In genomic region chr2:122643725-122644329, GRCh38 we compare ENCODE assay signal across 12 cellular contexts.
A peak's percentile ranks its signal among the peaks of the same experiment; 100 is the strongest.
DNase-seq lines count a peak whose midpoint lies in the region; TF ChIP-seq lines count a peak whose summit lies in the region.
"Had no signal": no experiment of that assay in that cellular context is flagged by ENCODE, and none has a peak within 500 bp of the region (broad histone marks: within the 10 kb centered on the region; RNA-seq: fewer than 3 reads in every experiment).

No MANE protein-coding gene starts in this region.

- no peaks in the 10 kb centered on the region for H3K36me3 ChIP-seq in effector memory CD4-positive, alpha-beta T cell (ENCODE audit: control insufficient read depth, insufficient read depth, low read length)
- H3K36me3 ChIP-seq in WERI-Rb-1, result no peaks in the 10 kb centered on the region
- H3K36me3 ChIP-seq: Peyer's patch had no signal

- H3K9me3 Mint-ChIP-seq in type B pancreatic cell, result no peaks in the 10 kb centered on the region
- H3K9me3 Mint-ChIP-seq: activated T-helper 1 cell treated with anti-CD3 and anti-CD28 coated beads, Interleukin-12 subunit alpha, Interleukin-12 subunit beta, Interleukin-2, Interleukin-4 antibody, amounts not matched to agents 30 ng/mL and 10 ng/mL and 1 ng/mL, durations not matched to agents 14 hours and 24 hours and 36 hours had no signal

- H3K4me1 ChIP-seq in effector memory CD4-positive, alpha-beta T cell (ENCODE audit: control insufficient read depth, insufficient read depth, low read length, poor library complexity, severe bottlenecking), result no peaks in the 10 kb centered on the region
- H3K4me1 ChIP-seq: A549, Peyer's patch had no signal

- H3K27ac ChIP-seq in epithelial cell of prostate, result peak overlapping the region; percentile 41
- no peak overlapping the region for H3K27ac ChIP-seq in effector memory CD4-positive, alpha-beta T cell (ENCODE audit: insufficient read depth, low read length, poor library complexity, severe bottlenecking)
- no peak overlapping the region for H3K27ac ChIP-seq in WERI-Rb-1
- H3K27ac ChIP-seq: A549, Peyer's patch had no signal

- peaks cover 18% of the 10 kb centered on the region for H3K4me1 Mint-ChIP-seq in type B pancreatic cell (ENCODE audit: unreplicated experiment)

- H3K9me3 ChIP-seq in effector memory CD4-positive, alpha-beta T cell (ENCODE audit: control insufficient read depth, low read length), result no peaks in the 10 kb centered on the region
- H3K9me3 ChIP-seq in WERI-Rb-1 (ENCODE audit: severe bottlenecking), result no peaks in the 10 kb centered on the region
- H3K9me3 ChIP-seq: A549, Peyer's patch had no signal

- TF ChIP-seq CTCF in type B pancreatic cell (conservative IDR thresholded peaks at IDR 0.05) (no peak), WERI-Rb-1 (IDR thresholded peaks at IDR 0.05; ENCODE audit: low read depth, low read length) (no peak)

- H3K4me3 Mint-ChIP-seq in type B pancreatic cell, result no peak overlapping the region
- H3K4me3 Mint-ChIP-seq: activated T-helper 1 cell treated with anti-CD3 and anti-CD28 coated beads, Interleukin-12 subunit alpha, Interleukin-12 subunit beta, Interleukin-2, Interleukin-4 antibody, amounts not matched to agents 30 ng/mL and 10 ng/mL and 1 ng/mL, durations not matched to agents 14 hours and 24 hours and 36 hours; stimulated activated naive CD8-positive, alpha-beta T cell treated with anti-CD3 and anti-CD28 coated beads, Interleukin-15, Interleukin-2, amounts not matched to agents 100 ng/mL and 50 ng/mL, for 24 hours had no signal

- peak; percentile 25 for DNase-seq in NCI-H82 (lab: John Stamatoyannopoulos, UW)
- DNase-seq in NCI-H82 treated with DMSO at 0.1 percent for 48 hours (lab: John Stamatoyannopoulos, UW; ENCODE audit: unreplicated experiment), result no peak
- DNase-seq in NCI-H748 (lab: John Stamatoyannopoulos, UW; ENCODE audit: unreplicated experiment), result peak; percentile 97
- DNase-seq in epithelial cell of prostate (ENCODE audit: low read depth, low spot score), result peak; percentile 60
- no peak for DNase-seq in type B pancreatic cell (ENCODE audit: extremely low spot score, unreplicated experiment)
- no peak for DNase-seq in T-helper 2 cell
- no peak for DNase-seq in effector memory CD4-positive, alpha-beta T cell
- DNase-seq in WERI-Rb-1, result no peak
- DNase-seq: Peyer's patch had no signal

- H3K27me3 Mint-ChIP-seq in type B pancreatic cell, result no peaks in the 10 kb centered on the region
- H3K27me3 Mint-ChIP-seq: stimulated activated naive CD8-positive, alpha-beta T cell treated with anti-CD3 and anti-CD28 coated beads, Interleukin-15, Interleukin-2, amounts not matched to agents 100 ng/mL and 50 ng/mL, for 24 hours had no signal

- no peaks in the 10 kb centered on the region for H3K27me3 ChIP-seq in effector memory CD4-positive, alpha-beta T cell (replicated peaks; ENCODE audit: control insufficient read depth, insufficient read depth, low read length, poor library complexity, severe bottlenecking)
- H3K27me3 ChIP-seq in WERI-Rb-1 (ENCODE audit: insufficient read depth, low read depth, severe bottlenecking), result no peaks in the 10 kb centered on the region
- H3K27me3 ChIP-seq: Peyer's patch had no signal

- H3K4me3 ChIP-seq in effector memory CD4-positive, alpha-beta T cell (ENCODE audit: insufficient read depth, low read depth, low read length, poor library complexity, severe bottlenecking), result no peak overlapping the region
- H3K4me3 ChIP-seq in WERI-Rb-1 (ENCODE audit: low read depth, low read length), result no peak overlapping the region
- H3K4me3 ChIP-seq: A549, Peyer's patch had no signal

- H3K36me3 Mint-ChIP-seq in type B pancreatic cell, result no peaks in the 10 kb centered on the region

- H3K27ac Mint-ChIP-seq in type B pancreatic cell, result peak overlapping the region; percentile 42
- H3K27ac Mint-ChIP-seq: activated T-helper 1 cell treated with anti-CD3 and anti-CD28 coated beads, Interleukin-12 subunit alpha, Interleukin-12 subunit beta, Interleukin-2, Interleukin-4 antibody, amounts not matched to agents 30 ng/mL and 10 ng/mL and 1 ng/mL, durations not matched to agents 14 hours and 24 hours and 36 hours; stimulated activated naive CD8-positive, alpha-beta T cell treated with anti-CD3 and anti-CD28 coated beads, Interleukin-15, Interleukin-2, amounts not matched to agents 100 ng/mL and 50 ng/mL, for 24 hours had no signal

Comparison
In these comparisons a context has a peak if more than half of its experiments do, and no peak if none do; other contexts are left out.
1. DNase-seq: peak in NCI-H82 (single experiment), NCI-H748 (single experiment) and epithelial cell of prostate (single experiment); none in NCI-H82 treated with DMSO at 0.1 percent for 48 hours (single experiment), type B pancreatic cell (single experiment), T-helper 2 cell (0 of 5), effector memory CD4-positive, alpha-beta T cell (0 of 3) and WERI-Rb-1 (single experiment).